9 cellular contexts compared by ENCODE assay signal in the genomic region with DNA sequence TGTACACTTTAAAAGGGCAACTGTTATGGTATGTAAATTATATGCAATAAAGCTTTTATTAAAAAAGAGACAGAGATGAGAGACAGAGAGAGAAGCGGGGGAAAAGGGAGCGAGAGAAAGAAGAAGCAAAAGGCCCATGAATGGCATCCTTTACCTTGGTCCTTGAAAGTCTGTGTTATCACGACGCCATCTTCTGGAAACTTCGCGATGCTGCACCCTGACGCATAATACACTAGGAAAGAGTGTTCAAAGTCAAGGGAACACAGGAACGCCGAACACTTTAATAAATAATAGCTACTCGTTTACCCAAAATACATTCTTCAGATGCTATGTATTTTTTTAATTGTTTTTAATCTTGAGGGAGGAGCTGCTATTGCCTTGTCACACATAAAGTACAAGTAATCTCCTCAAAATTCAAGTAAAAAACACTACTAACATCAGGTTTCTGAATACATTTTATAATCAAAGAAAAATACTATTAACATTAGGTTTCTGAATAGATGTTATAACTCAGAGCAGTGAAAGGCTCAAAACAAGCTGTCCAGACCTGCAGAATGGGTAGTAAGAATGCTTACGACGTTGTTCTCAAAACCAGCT. TPM values are rescaled to one million over a fixed set of nuclear protein-coding genes. Genes with fewer than 3 reads are reported as not detected.
DNase-seq lines count a peak whose midpoint lies in the region; ATAC-seq and TF ChIP-seq lines count a peak whose summit lies in the region.
"Had no signal": no experiment of that assay in that cellular context is flagged by ENCODE, and none has a peak within 500 bp of the region (broad histone marks: within the 10 kb centered on the region; RNA-seq: fewer than 3 reads in every experiment).

No MANE protein-coding gene starts in this region.

- H3K4me1 Mint-ChIP-seq in memory B cell: peaks cover 2% of the 10 kb centered on the region

- no peak overlapping the region for H3K27ac Mint-ChIP-seq in memory B cell
- H3K27ac Mint-ChIP-seq: T-helper 1 cell treated with Interleukin-12 subunit alpha and Interleukin-12 subunit beta and Interleukin-4 antibody, amounts not matched to agents 30 μg/mL and 1 μg/mL, for 36 hours had no signal

- no peaks in the 10 kb centered on the region for H3K79me2 ChIP-seq in DND-41 (ENCODE audit: insufficient read depth, low read length)

- H3K27ac ChIP-seq in DND-41 (ENCODE audit: low read length): no peak overlapping the region
- no peak overlapping the region for H3K27ac ChIP-seq in RWPE1
- H3K27ac ChIP-seq in uterus: no peak overlapping the region

- POLR2A ChIA-PET in RWPE1 (lab: Yijun Ruan, JAX; ENCODE audit: low non-redundant PET): no interaction called here

- H3K4me3 ChIP-seq in DND-41 (ENCODE audit: low read depth in 1 of 2, low read length in 2 of 2): no peak overlapping the region
- H3K4me3 ChIP-seq in uterus: no peak overlapping the region

- in situ Hi-C loops in KBM-7 (cut with MboI; ENCODE audit: low pct_unique_long_range_greater_than_20kb, low sequenced_read_pairs): loop anchor here (10.0 kb wide), 1 partner anchor 91 kb away; no protein-coding TSS in a partner anchor

- H3K4me2 ChIP-seq in DND-41 (ENCODE audit: insufficient read depth, low read length): no peak overlapping the region

- no peaks in the 10 kb centered on the region for H3K9me3 Mint-ChIP-seq in memory B cell
- H3K9me3 Mint-ChIP-seq: T-helper 1 cell treated with Interleukin-12 subunit alpha and Interleukin-12 subunit beta and Interleukin-4 antibody, amounts not matched to agents 30 μg/mL and 1 μg/mL, for 36 hours had no signal

- no peaks in the 10 kb centered on the region for H3K27me3 Mint-ChIP-seq in memory B cell

- H3K4me3 Mint-ChIP-seq in memory B cell: no peak overlapping the region
- H3K4me3 Mint-ChIP-seq: T-helper 1 cell treated with Interleukin-12 subunit alpha and Interleukin-12 subunit beta and Interleukin-4 antibody, amounts not matched to agents 30 μg/mL and 1 μg/mL, for 36 hours had no signal

- H3K36me3 Mint-ChIP-seq in memory B cell: peaks cover 26% of the 10 kb centered on the region

- H3K4me1 ChIP-seq in DND-41 (ENCODE audit: insufficient read depth, low read length) (no peaks in the 10 kb centered on the region), uterus (no peaks in the 10 kb centered on the region)

- H3K27me3 ChIP-seq in DND-41 (ENCODE audit: insufficient read depth, low read length, poor library complexity) (no peaks in the 10 kb centered on the region), uterus (no peaks in the 10 kb centered on the region)

- peaks cover 11% of the 10 kb centered on the region; the same call in 1 of the 2 replicates for H4K20me1 ChIP-seq in DND-41 (ENCODE audit: insufficient read depth, low read length)

- H2AFZ ChIP-seq in DND-41 (ENCODE audit: low read depth, low read length): no peak overlapping the region

- peak; percentile 71 for ATAC-seq in DND-41 (ENCODE audit: insufficient read depth, low read depth)
- peak; percentile 46 for ATAC-seq in memory B cell (ENCODE audit: low read depth)

- CTCF ChIA-PET in RWPE1 (lab: Yijun Ruan, JAX): interaction anchor here (0.6 to 1.9 kb wide), 21 partner anchors 9 to 431 kb away, joined by 3 to 11 read pairs (median 3); a partner anchor contains a TSS

- peak; percentile 86 for TF ChIP-seq CTCF in DND-41 (IDR thresholded peaks at IDR 0.05; ENCODE audit: borderline replicate concordance, extremely low read depth, low read length, poor library complexity, severe bottlenecking)
- peak; percentile 88 for TF ChIP-seq CTCF in RWPE1 (conservative IDR thresholded peaks at IDR 0.05; ENCODE audit: low read depth)
- TF ChIP-seq CTCF in uterus (IDR thresholded peaks at IDR 0.05): peak; percentile 40 to 48 (median 42)

- TF ChIP-seq POLR2A in uterus (IDR thresholded peaks at IDR 0.05): no peak

- no peak overlapping the region for H3K9ac ChIP-seq in DND-41 (ENCODE audit: low read depth, low read length)

- H3K9me3 ChIP-seq in DND-41 (ENCODE audit: insufficient read depth, low read length, severe bottlenecking) (no peaks in the 10 kb centered on the region), uterus (no peaks in the 10 kb centered on the region)

- intact Hi-C loops in uterus (cut with DNase I; ENCODE audit: low total_unique reads): loop anchor here (10.0 kb wide), 1 partner anchor 101 kb away; a partner anchor contains a TSS

- DNase-seq in DND-41 (peak; percentile 49), KBM-7 (peak; percentile 59), RWPE1 (ENCODE audit: low spot score) (peak; percentile 40), dermis blood vessel endothelial cell (peak; percentile 82), memory B cell (ENCODE audit: low spot score in 2 of 2) (no peak), uterus (no peak)
- DNase-seq in NK-92 treated with Interleukin-12 subunit alpha and Interleukin-12 subunit beta, amount 100 ng/mL, for 24 hours (lab: John Stamatoyannopoulos, UW): no peak
- no peak for DNase-seq in activated effector memory CD4-positive, alpha-beta T cell treated with Interleukin-2 at 50 U/mL for 16 hours

- H3K36me3 ChIP-seq in DND-41 (ENCODE audit: insufficient read depth, low read length) (peaks cover 95% of the 10 kb centered on the region), uterus (no peaks in the 10 kb centered on the region)

RNA-seq across cellular contexts. Expression of a gene that starts 23.0 kb away (rescaled TPM):
- not detected in 2 replicates for total RNA-seq in dermis blood vessel endothelial cell
- total RNA-seq in uterus: 1 to 10 TPM in 1 of 4 donors, not detected in 3; 1.3 TPM

RNA-seq across cellular contexts. Expression of a gene that starts 51.1 kb away (rescaled TPM):
- total RNA-seq in dermis blood vessel endothelial cell (120 and 138 TPM in 2 replicates), uterus (100 to 1,000 TPM in 3 of 4 donors, 10 to 100 TPM in 1; 63.0 to 162 (median 112) TPM)

Comparison
In these comparisons a context has a peak if more than half of its experiments do, and no peak if none do; other contexts are left out.
1. DNase-seq: peak in DND-41 (single experiment), KBM-7 (single experiment), RWPE1 (single experiment) and dermis blood vessel endothelial cell (single experiment); none in memory B cell (0 of 2), uterus (0 of 2), NK-92 treated with Interleukin-12 subunit alpha and Interleukin-12 subunit beta, amount 100 ng/mL, for 24 hours (single experiment) and activated effector memory CD4-positive, alpha-beta T cell treated with Interleukin-2 at 50 U/mL for 16 hours (single experiment).
2. Peak in every context shown above with its lines, with median percentiles within 50 percentile points of each other: CTCF ChIP-seq.